1 cellular context compared by ENCODE assay signal in genomic region chr11:14424096-14424495, GRCh38.
TF ChIP-seq lines count a peak whose summit lies in the region.

No MANE protein-coding gene starts in this region.

TF ChIP-seq in IMR-90, 13 proteins besides CTCF, POLR2A, EP300 and RAD21:
- TF ChIP-seq MAFK (IDR thresholded peaks at IDR 0.05; ENCODE audit: low read depth, low read length), result no peak
- TF ChIP-seq CEBPB (IDR thresholded peaks at IDR 0.05; ENCODE audit: low read depth, low read length), result no peak
- TF ChIP-seq NFE2L2 (IDR thresholded peaks at IDR 0.05; ENCODE audit: low read depth, low read length), result no peak
- TF ChIP-seq FOS (IDR thresholded peaks at IDR 0.05; ENCODE audit: low read depth, low read length), result peak; percentile 40; the same call in 1 of the 2 replicates
- TF ChIP-seq RFX5 (IDR thresholded peaks at IDR 0.05; ENCODE audit: low read depth, low read length), result no peak
- TF ChIP-seq SMC3 (IDR thresholded peaks at IDR 0.05; ENCODE audit: low read depth, low read length), result no peak
- TF ChIP-seq MXI1 (IDR thresholded peaks at IDR 0.05; ENCODE audit: borderline replicate concordance, low read depth, low read length), result no peak
- no peak for TF ChIP-seq MAZ (IDR thresholded peaks at IDR 0.05; ENCODE audit: borderline replicate concordance, low read depth, low read length)
